Comparison of ENCODE assay signal across 9 cellular contexts in genomic region chr19:4539697-4540581, GRCh38. TPM values are rescaled to one million over a fixed set of nuclear protein-coding genes. Genes with fewer than 3 reads are reported as not detected.
DNase-seq lines count a peak whose midpoint lies in the region; ATAC-seq and TF ChIP-seq lines count a peak whose summit lies in the region.
"Had no signal": no experiment of that assay in that cellular context is flagged by ENCODE, and none has a peak within 500 bp of the region (broad histone marks: within the 10 kb centered on the region; RNA-seq: fewer than 3 reads in every experiment).

TSS of gene LRG1 (minus strand) at chr19:4540036. CDS start at chr19:4540013, 23 bp downstream.

- H3K27me3 ChIP-seq in CD4-positive, alpha-beta memory T cell (ENCODE audit: insufficient read depth, low read length), result no peaks in the 10 kb centered on the region

- peaks cover 4 to 10% of the 10 kb centered on the region in 2 donors for H3K27me3 Mint-ChIP-seq in CD4-positive, alpha-beta memory T cell

- CTCF ChIA-PET in CD4-positive, alpha-beta memory T cell (lab: Charles Lee; ENCODE audit: partially characterized antibody), result interaction anchor here (0.9 to 1.7 kb wide), 2 partner anchors 9 to 13 kb away, joined by 3 read pairs; no protein-coding TSS in a partner anchor

- H3K36me3 ChIP-seq in CD4-positive, alpha-beta memory T cell (ENCODE audit: insufficient read depth, low read length), result no peaks in the 10 kb centered on the region
- no peaks in the 10 kb centered on the region for H3K36me3 ChIP-seq in mucosa of descending colon (ENCODE audit: low read depth)

- WGBS in adipose tissue, 3 donors, result 31 to 42% (median 39%) methylated on average over 14 of the region's 14 CpGs

- H3K36me3 Mint-ChIP-seq in CD4-positive, alpha-beta memory T cell, result no peaks in the 10 kb centered on the region

- no peak for DNase-seq in CD4-positive, alpha-beta memory T cell
- DNase-seq in HUDEP-2 (lab: John Stamatoyannopoulos, UW; ENCODE audit: unreplicated experiment in 76 of 76) (peak in 68 of 76 experiments; percentile 33 to 87 (median 64)), mucosa of descending colon (peak; percentile 85 to 89 (median 88)), COLO829 (ENCODE audit: low spot score) (no peak)
- DNase-seq: stimulated activated CD4-positive, alpha-beta T cell treated with anti-CD3 and anti-CD28 coated beads, Interleukin-2, amount 100 ng/mL, for 48 hours had no signal

- no peak within 1 kb of the TSS for H3K4me3 ChIP-seq in CD4-positive, alpha-beta memory T cell (ENCODE audit: low read length in 2 of 2)
- H3K4me3 ChIP-seq in mucosa of descending colon, result no peak within 1 kb of the TSS

- H3K4me1 ChIP-seq in CD4-positive, alpha-beta memory T cell (ENCODE audit: insufficient read depth, low read length), result no peaks in the 10 kb centered on the region
- peaks cover 13% of the 10 kb centered on the region for H3K4me1 ChIP-seq in mucosa of descending colon (ENCODE audit: low read depth)

- peaks cover 4 to 13% (median 5%) of the 10 kb centered on the region in 4 donors for H3K4me1 Mint-ChIP-seq in CD4-positive, alpha-beta memory T cell

- H3K9me3 Mint-ChIP-seq in CD4-positive, alpha-beta memory T cell, result peaks cover 0 to 13% (median 5%) of the 10 kb centered on the region in 8 donors

- POLR2A ChIA-PET in CD4-positive, alpha-beta memory T cell (lab: Charles Lee; ENCODE audit: partially characterized antibody), result no interaction called here

- no peak for TF ChIP-seq CTCF in mucosa of descending colon (IDR thresholded peaks at IDR 0.05)

- no peaks in the 10 kb centered on the region for H3K9me3 ChIP-seq in CD4-positive, alpha-beta memory T cell (ENCODE audit: control insufficient read depth in 1 of 2, low read length in 2 of 2)
- no peaks in the 10 kb centered on the region for H3K9me3 ChIP-seq in mucosa of descending colon

- H3K27ac ChIP-seq in CD4-positive, alpha-beta memory T cell (ENCODE audit: low read depth, low read length), result no peak within 1 kb of the TSS
- peak within 1 kb of the TSS; percentile 26 for H3K27ac ChIP-seq in adipose tissue (ENCODE audit: low read depth, low read length)

- H3K27ac Mint-ChIP-seq in CD4-positive, alpha-beta memory T cell, result peak within 1 kb of the TSS in 2 of 7 donors; percentile 35 to 47

- intact Hi-C loops in CD4-positive, alpha-beta memory T cell (cut with micrococcal nuclease), result no loop called here
- intact Hi-C loops in mucosa of descending colon (cut with DNase I, micrococcal nuclease), result no loop called here

- peak; percentile 95 for ATAC-seq in mucosa of descending colon
- no peak for ATAC-seq in GM18907 (IDR thresholded peaks at IDR 0.05; ENCODE audit: unreplicated experiment)
- no peak for ATAC-seq in GM18909 (IDR thresholded peaks at IDR 0.05; ENCODE audit: poor library complexity, unreplicated experiment)
- ATAC-seq in HG03571 (IDR thresholded peaks at IDR 0.05; ENCODE audit: unreplicated experiment), result no peak

- peak within 1 kb of the TSS in 5 of 8 donors; percentile 10 to 56 (median 31) for H3K4me3 Mint-ChIP-seq in CD4-positive, alpha-beta memory T cell

RNA-seq across cellular contexts. Expression of gene LRG1, which starts in this region (rescaled TPM):
- total RNA-seq in CD4-positive, alpha-beta memory T cell, result not detected
- under 1 TPM; 0.09 to 0.17 TPM for polyA plus RNA-seq in CD4-positive, alpha-beta memory T cell
- 10 to 100 TPM in 2 of 3 donors, 1 to 10 TPM in 1; 7.1 to 18.6 (median 13.4) TPM for polyA plus RNA-seq in adipose tissue
- 10 to 100 TPM in 2 of 3 donors, 1 to 10 TPM in 1; 7.9 to 25.0 (median 22.8) TPM for total RNA-seq in mucosa of descending colon

Comparison
In these comparisons a context has a peak if more than half of its experiments do, and no peak if none do; other contexts are left out.
1. RNA of gene LRG1 (total RNA-seq): 7.9 to 25.0 TPM in mucosa of descending colon; not detected in CD4-positive, alpha-beta memory T cell; every median in the first group is over 4 times any median in the second.
2. RNA of gene LRG1 (polyA plus RNA-seq): 7.1 to 18.6 TPM in adipose tissue; 0.09 to 0.17 TPM in CD4-positive, alpha-beta memory T cell; every median in the first group is over 4 times any median in the second.
3. DNase-seq: peak in HUDEP-2 (68 of 76) and mucosa of descending colon (3 of 3); none in CD4-positive, alpha-beta memory T cell (0 of 5) and COLO829 (single experiment).